In genomic region chr19:46347985-46348384, GRCh38 we compare ENCODE assay signal across 8 cellular contexts. TPM values are rescaled to one million over a fixed set of nuclear protein-coding genes. Genes with fewer than 3 reads are reported as not detected.
DNase-seq lines count a peak whose midpoint lies in the region; ATAC-seq and TF ChIP-seq lines count a peak whose summit lies in the region.

No MANE protein-coding gene starts in this region.

- no peak overlapping the region for H3K27ac ChIP-seq in PC-3 (ENCODE audit: low read length)

- peaks cover 57% of the 10 kb centered on the region for H3K79me2 ChIP-seq in PC-3 (ENCODE audit: low read length)

- intact Hi-C loops in PC-3 (cut with micrococcal nuclease) (loop anchor here (1.0 kb wide), 1 partner anchor 17 kb away; no protein-coding TSS in a partner anchor), posterior vena cava (cut with DNase I) (no loop called here)

- DNase-seq in PC-3 (no peak), posterior vena cava (ENCODE audit: low spot score) (peak; percentile 26), DMS114 treated with DMSO at 0.1 percent for 48 hours (lab: John Stamatoyannopoulos, UW; ENCODE audit: unreplicated experiment) (no peak), AG08396 (ENCODE audit: low spot score) (no peak)

- POLR2A ChIA-PET in PC-3 (lab: Charles Lee; ENCODE audit: unreplicated experiment), result interaction anchor here (0.6 kb wide), 1 partner anchor 126 kb away, joined by 9 read pairs; no protein-coding TSS in a partner anchor

- H3F3A ChIP-seq in PC-3 (ENCODE audit: low read length, unreplicated experiment), result no peaks in the 10 kb centered on the region

- H3K9me3 ChIP-seq in PC-3 (ENCODE audit: low read length) (no peaks in the 10 kb centered on the region), endocrine pancreas (ENCODE audit: control insufficient read depth, low read length) (no peaks in the 10 kb centered on the region)

- no peaks in the 10 kb centered on the region for H3K9me2 ChIP-seq in PC-3 (replicated peaks; ENCODE audit: low read length)

- H3K4me1 ChIP-seq in PC-3 (ENCODE audit: insufficient read depth, low read length) (peaks cover 12% of the 10 kb centered on the region; the same call in 1 of the 2 replicates), endocrine pancreas (ENCODE audit: control insufficient read depth, insufficient read depth, low read length) (no peaks in the 10 kb centered on the region)

- H3K36me3 ChIP-seq in PC-3 (ENCODE audit: low read depth, low read length), result peaks cover 2% of the 10 kb centered on the region; the same call in 1 of the 2 replicates
- no peaks in the 10 kb centered on the region for H3K36me3 ChIP-seq in endocrine pancreas (ENCODE audit: control insufficient read depth, insufficient read depth, low read length)

- peak overlapping the region; percentile 92 for H3K4me2 ChIP-seq in PC-3 (ENCODE audit: low read length)

- no TSS peak for BruUV-seq in PC-3 (replicated peaks; lab: Mats Ljungman, UMichigan)

- H2AFZ ChIP-seq in PC-3 (ENCODE audit: low read length), result no peak overlapping the region

- H3K4me3 ChIP-seq in GM08714 (ENCODE audit: low read length), result peak overlapping the region; percentile 86
- peak overlapping the region; percentile 97 for H3K4me3 ChIP-seq in PC-3 (ENCODE audit: low read length)
- H3K4me3 ChIP-seq in endocrine pancreas (ENCODE audit: control insufficient read depth, insufficient read depth, low read length), result peak overlapping the region; percentile 69

- CTCF ChIA-PET in PC-3 (lab: Charles Lee), result no interaction called here

- no peaks in the 10 kb centered on the region for H4K20me1 ChIP-seq in PC-3 (ENCODE audit: low read length)

- H3K9ac ChIP-seq in PC-3 (ENCODE audit: low read length) (peak overlapping the region; percentile 98), endocrine pancreas (ENCODE audit: control insufficient read depth, insufficient read depth, low read length) (no peak overlapping the region)

- no peak for ATAC-seq in PC-3
- ATAC-seq in HG03457 (IDR thresholded peaks at IDR 0.05; ENCODE audit: unreplicated experiment), result no peak
- ATAC-seq in GM18861 (IDR thresholded peaks at IDR 0.05; ENCODE audit: unreplicated experiment), result no peak

- TF ChIP-seq CTCF in PC-3 (conservative IDR thresholded peaks at IDR 0.05; ENCODE audit: low read depth, low read length), result no peak

- H3K27me3 ChIP-seq in PC-3 (ENCODE audit: low read length) (no peaks in the 10 kb centered on the region), endocrine pancreas (ENCODE audit: control insufficient read depth, insufficient read depth, low read length) (no peaks in the 10 kb centered on the region)

RNA-seq across cellular contexts. Expression of gene PPP5C, which starts 1.1 kb away (rescaled TPM):
- total RNA-seq in PC-3 (2014; rRNA removed) (79.9 and 93.4 TPM in 2 replicates), posterior vena cava (10 to 100 TPM; 44.3 to 46.8 TPM)

RNA-seq across cellular contexts. Expression of gene HIF3A, which starts 51.1 kb away (rescaled TPM):
- total RNA-seq in PC-3 (2014; rRNA removed) (not detected in 2 replicates), posterior vena cava (10 to 100 TPM; 50.0 to 79.8 TPM)

Comparison
In these comparisons a context has a peak if more than half of its experiments do, and no peak if none do; other contexts are left out.
1. RNA of gene HIF3A, which starts 51.1 kb away (total RNA-seq): 50.0 to 79.8 TPM in posterior vena cava; not detected in PC-3; every median in the first group is over 10 times any median in the second.
2. Peak in every context shown above with its lines, with median percentiles within 50 percentile points of each other: H3K4me3 ChIP-seq.